Comparison of ENCODE assay signal across 11 cellular contexts in genomic region chrX:86148594-86148993, GRCh38. TPM values are rescaled to one million over a fixed set of nuclear protein-coding genes. Genes with fewer than 3 reads are reported as not detected.
DNase-seq lines count a peak whose midpoint lies in the region; ATAC-seq, FAIRE-seq and TF ChIP-seq lines count a peak whose summit lies in the region.
"Had no signal": no experiment of that assay in that cellular context is flagged by ENCODE, and none has a peak within 500 bp of the region (broad histone marks: within the 10 kb centered on the region; RNA-seq: fewer than 3 reads in every experiment).

No MANE protein-coding gene starts in this region.

- H3K36me3 Mint-ChIP-seq in memory B cell: no peaks in the 10 kb centered on the region

- no peak for ATAC-seq in Right ventricle myocardium inferior
- no peak for ATAC-seq in Right ventricle myocardium superior (ENCODE audit: poor library complexity)
- ATAC-seq in memory B cell (ENCODE audit: low read depth): no peak

- H3K4me3 Mint-ChIP-seq in memory B cell: peak overlapping the region; percentile 77

- no peak for TF ChIP-seq CTCF in astrocyte of the cerebellum (IDR thresholded peaks at IDR 0.05; ENCODE audit: low read depth, low read length, missing control alignments)

- H3K4me1 Mint-ChIP-seq in memory B cell: peaks cover 5% of the 10 kb centered on the region

- FAIRE-seq in RCC 7860 (lab: Jason Lieb, UNC): no peak

- under 1% methylated on average over 23 of the region's 23 CpGs for WGBS in urinary bladder

- intact Hi-C loops in Right ventricle myocardium inferior (cut with DNase I) (no loop called here), Right ventricle myocardium superior (cut with DNase I) (no loop called here)

- no peaks in the 10 kb centered on the region for H3K36me3 ChIP-seq in urinary bladder (ENCODE audit: insufficient read depth)

- no peak overlapping the region for H3K27ac Mint-ChIP-seq in memory B cell

- in situ Hi-C loops in astrocyte of the cerebellum (cut with HindIII; ENCODE audit: low sequenced_read_pairs): no loop called here

- no peaks in the 10 kb centered on the region for H3K9me3 Mint-ChIP-seq in memory B cell

- peaks cover 13% of the 10 kb centered on the region for H3K27me3 Mint-ChIP-seq in memory B cell

- H3K4me3 ChIP-seq in astrocyte of the cerebellum (ENCODE audit: low read depth, low read length): peak overlapping the region; percentile 53
- peak overlapping the region; percentile 45 for H3K4me3 ChIP-seq in urinary bladder (ENCODE audit: low read depth, low read length)

- DNase-seq in Right ventricle myocardium inferior (ENCODE audit: missing footprints) (peak; percentile 53), Right ventricle myocardium superior (no peak), astrocyte of the cerebellum (ENCODE audit: low read depth) (no peak), memory B cell (ENCODE audit: low spot score in 2 of 2) (no peak), cerebellum (ENCODE audit: low spot score) (no peak), HUDEP-2 (lab: John Stamatoyannopoulos, UW; ENCODE audit: unreplicated experiment in 76 of 76) (no peak), RCC 7860 (ENCODE audit: low spot score) (no peak)
- DNase-seq: GDM1 had no signal

- no peak overlapping the region for H3K27ac ChIP-seq in urinary bladder (ENCODE audit: low read depth)
- H3K27ac ChIP-seq: VCaP had no signal

- no peaks in the 10 kb centered on the region for H3K4me1 ChIP-seq in urinary bladder (ENCODE audit: insufficient read depth)

RNA-seq across cellular contexts. Expression of gene DACH2, which starts 0.3 kb away (rescaled TPM):
- total RNA-seq in Right ventricle myocardium inferior (not detected), Right ventricle myocardium superior (not detected), urinary bladder (3.9 TPM), cerebellum (7.3 TPM)
- 0.18 TPM for polyA plus RNA-seq in urinary bladder
- total RNA-seq: lung microvascular endothelial cell had no signal
